In genomic region chr12:123847876-123848275, GRCh38 we compare ENCODE assay signal across 23 cellular contexts.
"Had no signal": no experiment of that assay in that cellular context is flagged by ENCODE, and none has a peak within 500 bp of the region (broad histone marks: within the 10 kb centered on the region; RNA-seq: fewer than 3 reads in every experiment).

No MANE protein-coding gene starts in this region.

- H3K4me3 Mint-ChIP-seq: dendritic cell treated with granulocyte-macrophage colony-stimulating factor and Interleukin-4, amounts not matched to agents 40 ng/mL and 50 ng/mL, for 4 days; effector memory CD8-positive, alpha-beta T cell; immature natural killer cell; naive B cell had no signal

- H3K36me3 ChIP-seq: esophagus muscularis mucosa, gastroesophageal sphincter, heart right ventricle, left lung, lower lobe of right lung had no signal

- H3K9me3 ChIP-seq: esophagus muscularis mucosa, gastroesophageal sphincter, heart right ventricle, left lung, lower lobe of right lung had no signal

- H3K27ac ChIP-seq: esophagus muscularis mucosa, foreskin keratinocyte, gastroesophageal sphincter, heart right ventricle, left lung, lower lobe of right lung had no signal

- ATAC-seq: effector memory CD8-positive, alpha-beta T cell; foreskin keratinocyte; gastroesophageal sphincter; heart right ventricle; left cardiac atrium; left lung; left ventricle myocardium superior; lower lobe of right lung had no signal

- H3K4me1 Mint-ChIP-seq: immature natural killer cell, naive B cell had no signal

- H3K27ac Mint-ChIP-seq: dendritic cell treated with granulocyte-macrophage colony-stimulating factor and Interleukin-4, amounts not matched to agents 40 ng/mL and 50 ng/mL, for 4 days; effector memory CD8-positive, alpha-beta T cell; immature natural killer cell; naive B cell had no signal

- DNase-seq: cortex of kidney; effector CD8-positive, alpha-beta T cell; effector memory CD8-positive, alpha-beta T cell; foreskin keratinocyte; glutamatergic neuron; head of caudate nucleus; heart right ventricle; hippocampal formation; immature natural killer cell; islet precursor cell; left cardiac atrium; left lung; left ventricle myocardium superior; lower lobe of right lung; mesenchymal stem cell; midbrain; naive B cell had no signal

- H3K4me3 ChIP-seq: esophagus muscularis mucosa, gastroesophageal sphincter, heart right ventricle, left lung, lower lobe of right lung had no signal

- H3K36me3 Mint-ChIP-seq: immature natural killer cell, naive B cell had no signal

- H3K9me3 Mint-ChIP-seq: dendritic cell treated with granulocyte-macrophage colony-stimulating factor and Interleukin-4, amounts not matched to agents 40 ng/mL and 50 ng/mL, for 4 days; effector memory CD8-positive, alpha-beta T cell; immature natural killer cell; naive B cell had no signal

- H3K4me1 ChIP-seq: esophagus muscularis mucosa, foreskin keratinocyte, gastroesophageal sphincter, heart right ventricle, left lung, lower lobe of right lung had no signal

- H3K27me3 ChIP-seq: left lung had no signal

- H3K27me3 Mint-ChIP-seq: dendritic cell treated with granulocyte-macrophage colony-stimulating factor and Interleukin-4, amounts not matched to agents 40 ng/mL and 50 ng/mL, for 4 days had no signal

- FAIRE-seq: colon, endothelial cell of umbilical vein, frontal cortex had no signal
